ENCODE assay signal across 8 cellular contexts in the genomic region with DNA sequence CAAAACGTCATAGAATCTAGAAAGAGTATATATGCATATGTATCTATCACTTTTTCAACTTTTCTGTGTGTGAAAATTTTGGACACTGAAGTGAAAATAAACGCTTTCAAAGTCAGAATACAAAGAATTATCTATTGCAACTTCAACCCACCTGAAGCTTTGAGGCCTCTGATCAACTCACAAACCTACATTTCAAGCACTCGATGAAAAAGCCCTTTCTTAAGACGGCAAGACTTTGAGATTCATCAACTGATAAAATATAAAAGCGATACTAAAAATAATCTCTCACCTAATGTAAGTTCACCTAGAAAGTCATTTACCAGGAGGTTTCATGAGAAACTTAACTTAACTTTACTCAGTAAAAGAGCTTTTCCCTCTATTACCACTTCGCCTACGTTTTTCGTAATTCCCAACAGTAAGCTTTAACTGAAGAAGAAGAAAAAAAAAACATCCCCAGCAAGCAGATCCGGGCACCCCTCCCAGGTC. TPM values are rescaled to one million over a fixed set of nuclear protein-coding genes. Genes with fewer than 3 reads are reported as not detected.
A peak's percentile ranks its signal among the peaks of the same experiment; 100 is the strongest.
DNase-seq lines count a peak whose midpoint lies in the region; ATAC-seq and TF ChIP-seq lines count a peak whose summit lies in the region.

No MANE protein-coding gene starts in this region.

- TSS peak; percentile 22 for BruUV-seq in Calu3 (replicated peaks; lab: Mats Ljungman, UMichigan)

- no peaks in the 10 kb centered on the region for H3K9me3 Mint-ChIP-seq in Calu3 (ENCODE audit: low read depth, unreplicated experiment)
- peaks cover 0 to 2% (median 0%) of the 10 kb centered on the region in 7 donors for H3K9me3 Mint-ChIP-seq in naive B cell

- ATAC-seq in naive B cell (ENCODE audit: low read depth in 2 of 2): no peak

- no peaks in the 10 kb centered on the region for H3K27me3 Mint-ChIP-seq in Calu3 (ENCODE audit: unreplicated experiment)
- no peaks in the 10 kb centered on the region for H3K27me3 Mint-ChIP-seq in naive B cell

- H3K36me3 Mint-ChIP-seq in Calu3 (ENCODE audit: insufficient read depth, unreplicated experiment): peaks cover 76% of the 10 kb centered on the region
- peaks cover 0 to 5% of the 10 kb centered on the region in 2 donors for H3K36me3 Mint-ChIP-seq in naive B cell

- H3K4me3 Mint-ChIP-seq in Calu3 (ENCODE audit: low read depth, unreplicated experiment): peak overlapping the region; percentile 97
- H3K4me3 Mint-ChIP-seq in naive B cell: peak overlapping the region; percentile 92 to 100 (median 98)

- peak overlapping the region; percentile 99 to 100 for H3K27ac ChIP-seq in coronary artery

- peak overlapping the region; percentile 88 for H3K4me3 ChIP-seq in coronary artery

- peak overlapping the region; percentile 99 for H3K27ac Mint-ChIP-seq in Calu3 (ENCODE audit: unreplicated experiment)
- H3K27ac Mint-ChIP-seq in naive B cell: peak overlapping the region; percentile 97 to 99 (median 98)

- CTCF ChIA-PET in Calu3 (lab: Charles Lee): interaction anchor here (0.6 to 1.2 kb wide), 4 partner anchors 22 to 1524 kb away, joined by 3 to 6 read pairs (median 3); no protein-coding TSS in a partner anchor

- peaks cover 26% of the 10 kb centered on the region for H3K4me1 Mint-ChIP-seq in Calu3 (ENCODE audit: low read depth, unreplicated experiment)
- peaks cover 36 to 47% (median 44%) of the 10 kb centered on the region in 3 donors for H3K4me1 Mint-ChIP-seq in naive B cell

- DNase-seq in Calu3: no peak
- peak; percentile 68 for DNase-seq in NAMALWA (ENCODE audit: low spot score)
- no peak for DNase-seq in coronary artery (ENCODE audit: low spot score)
- DNase-seq in naive B cell: no peak
- DNase-seq in NCI-H526 treated with DMSO at 0.1 percent for 48 hours (lab: John Stamatoyannopoulos, UW): no peak
- DNase-seq in effector CD8-positive, alpha-beta T cell (lab: John Stamatoyannopoulos, UW): no peak
- DNase-seq in NK-92 treated with Interleukin-12 subunit alpha and Interleukin-12 subunit beta, amount 100 ng/mL, for 24 hours (lab: John Stamatoyannopoulos, UW): no peak
- DNase-seq in GM13976 (ENCODE audit: low spot score): no peak

- in situ Hi-C loops in GM13976 (cut with MboI; ENCODE audit: low sequenced_read_pairs, unreplicated experiment): no loop called here

- TF ChIP-seq CTCF in Calu3 (IDR thresholded peaks at IDR 0.05; ENCODE audit: unreplicated experiment): no peak
- TF ChIP-seq CTCF in coronary artery (IDR thresholded peaks at IDR 0.05): no peak
- TF ChIP-seq CTCF in GM13976 (IDR thresholded peaks at IDR 0.05; ENCODE audit: borderline replicate concordance, control extremely low read depth, extremely low read depth, insufficient read depth, missing control alignments): no peak

- intact Hi-C loops in Calu3 (cut with micrococcal nuclease; ENCODE audit: unreplicated experiment): loop anchor here (2.0 to 5.0 kb wide), 2 partner anchors 39 to 158 kb away; no protein-coding TSS in a partner anchor

RNA-seq across cellular contexts. Expression of a gene that starts 1.2 kb away (rescaled TPM):
- 115 and 123 TPM in 2 replicates for total RNA-seq in Calu3 (2022)
- polyA plus RNA-seq in naive B cell (ENCODE audit: low read depth in 6 of 6): 10 to 100 TPM; 61.7 to 80.4 (median 74.0) TPM
